Comparison of ENCODE assay signal across 14 cellular contexts in genomic region chr2:128607981-128608506, GRCh38.
DNase-seq lines count a peak whose midpoint lies in the region; ATAC-seq and TF ChIP-seq lines count a peak whose summit lies in the region.
"Had no signal": no experiment of that assay in that cellular context is flagged by ENCODE, and none has a peak within 500 bp of the region (broad histone marks: within the 10 kb centered on the region; RNA-seq: fewer than 3 reads in every experiment).

No MANE protein-coding gene starts in this region.

- no peak overlapping the region for H3K4me3 ChIP-seq in GM23338
- H3K4me3 ChIP-seq in RWPE2 (ENCODE audit: severe bottlenecking): no peak overlapping the region
- H3K4me3 ChIP-seq in heart right ventricle: peak overlapping the region in 1 of 10 donors; percentile 14
- H3K4me3 ChIP-seq: psoas muscle, SK-N-MC had no signal

- ATAC-seq in GM23338 (no peak; the same call in none of the 3 replicates), RWPE2 (ENCODE audit: low read depth) (peak; percentile 38; the same call in 1 of the 3 replicates), heart right ventricle (peak in 5 of 8 donors; percentile 16 to 45 (median 36)), GM19328 (IDR thresholded peaks at IDR 0.05; ENCODE audit: unreplicated experiment) (no peak), GM19351 (IDR thresholded peaks at IDR 0.05; ENCODE audit: unreplicated experiment) (no peak)
- ATAC-seq: psoas muscle had no signal

- no peaks in the 10 kb centered on the region for H3K27me3 ChIP-seq in GM23338 (ENCODE audit: insufficient read depth)
- no peaks in the 10 kb centered on the region for H3K27me3 ChIP-seq in RWPE2 (ENCODE audit: insufficient read depth, poor library complexity, severe bottlenecking)
- H3K27me3 ChIP-seq in heart right ventricle: peaks cover 0 to 7% (median 0%) of the 10 kb centered on the region in 7 donors

- intact Hi-C loops in heart right ventricle (cut with DNase I): no loop called here

- no peak overlapping the region for H3K27ac ChIP-seq in GM23338 (ENCODE audit: low read depth)
- no peak overlapping the region for H3K27ac ChIP-seq in RWPE2 (ENCODE audit: poor library complexity, severe bottlenecking)
- no peak overlapping the region for H3K27ac ChIP-seq in heart right ventricle
- H3K27ac ChIP-seq: psoas muscle, SK-N-MC had no signal

- no peak for TF ChIP-seq CTCF in GM23338 (conservative IDR thresholded peaks at IDR 0.05; ENCODE audit: low read depth in 2 of 2)
- TF ChIP-seq CTCF in RWPE2 (IDR thresholded peaks at IDR 0.05; ENCODE audit: poor library complexity, severe bottlenecking): no peak
- TF ChIP-seq CTCF in heart right ventricle (IDR thresholded peaks at IDR 0.05): no peak
- TF ChIP-seq CTCF in nephron progenitor cell (IDR thresholded peaks at IDR 0.05): no peak

- H3K36me3 ChIP-seq in GM23338 (ENCODE audit: insufficient read depth): no peaks in the 10 kb centered on the region
- H3K36me3 ChIP-seq in RWPE2 (ENCODE audit: low read depth): no peaks in the 10 kb centered on the region
- H3K36me3 ChIP-seq in heart right ventricle: no peaks in the 10 kb centered on the region

- H3K4me3 Mint-ChIP-seq in GM23338: no peak overlapping the region
- no peak overlapping the region for H3K4me3 Mint-ChIP-seq in nephron progenitor cell
- H3K4me3 Mint-ChIP-seq: CD8-positive, alpha-beta memory T cell had no signal

- H3K27me3 Mint-ChIP-seq in GM23338 (ENCODE audit: insufficient read depth, low read depth, poor library complexity) (peaks cover 10% of the 10 kb centered on the region), nephron progenitor cell (ENCODE audit: low read depth, poor library complexity) (peaks cover 4% of the 10 kb centered on the region)

- peaks cover 4% of the 10 kb centered on the region; the same call in 2 of the 3 replicates for H3K4me1 Mint-ChIP-seq in GM23338
- peaks cover 31% of the 10 kb centered on the region for H3K4me1 Mint-ChIP-seq in nephron progenitor cell

- H3K27ac Mint-ChIP-seq in GM23338 (no peak overlapping the region), nephron progenitor cell (no peak overlapping the region)
- H3K27ac Mint-ChIP-seq: CD8-positive, alpha-beta memory T cell had no signal

- peak overlapping the region; percentile 52; the same call in 1 of the 2 replicates for H2AFZ ChIP-seq in GM23338

- H3K36me3 Mint-ChIP-seq in GM23338 (ENCODE audit: low read depth): no peaks in the 10 kb centered on the region
- H3K36me3 Mint-ChIP-seq in nephron progenitor cell (ENCODE audit: low read depth): no peaks in the 10 kb centered on the region
- H3K36me3 Mint-ChIP-seq: CD8-positive, alpha-beta memory T cell had no signal

- H3K9me3 Mint-ChIP-seq in GM23338 (no peaks in the 10 kb centered on the region), nephron progenitor cell (no peaks in the 10 kb centered on the region)
- H3K9me3 Mint-ChIP-seq: CD8-positive, alpha-beta memory T cell had no signal

- H3K9me2 ChIP-seq in GM23338 (ENCODE audit: insufficient read depth): no peaks in the 10 kb centered on the region

- no peaks in the 10 kb centered on the region for H3K79me2 ChIP-seq in GM23338 (replicated peaks; ENCODE audit: insufficient read depth)

- no peak overlapping the region for H3K4me2 ChIP-seq in GM23338

- no peaks in the 10 kb centered on the region for H4K20me1 ChIP-seq in GM23338 (replicated peaks; ENCODE audit: insufficient read depth)

- H3K4me1 ChIP-seq in GM23338 (ENCODE audit: insufficient read depth) (peaks cover 8% of the 10 kb centered on the region), RWPE2 (ENCODE audit: insufficient read depth, poor library complexity, severe bottlenecking) (no peaks in the 10 kb centered on the region), heart right ventricle (peaks cover 0 to 8% (median 0%) of the 10 kb centered on the region in 9 donors)
- H3K4me1 ChIP-seq: psoas muscle had no signal

- H3F3A ChIP-seq in GM23338 (replicated peaks; ENCODE audit: low read depth): no peaks in the 10 kb centered on the region

- WGBS in heart right ventricle, 2 donors: 64 to 72% methylated on average over 22 of the region's 22 CpGs

- H3K9me3 ChIP-seq in RWPE2 (ENCODE audit: severe bottlenecking): no peaks in the 10 kb centered on the region
- H3K9me3 ChIP-seq in heart right ventricle: no peaks in the 10 kb centered on the region
- H3K9me3 ChIP-seq: psoas muscle had no signal

- DNase-seq in GM23338 (ENCODE audit: low spot score) (no peak), RWPE2 (ENCODE audit: low spot score) (peak; percentile 47), heart right ventricle (no peak), putamen (ENCODE audit: low spot score) (peak; percentile 56), nephron progenitor cell (no peak), cerebellar nuclear complex (lab: John Stamatoyannopoulos, UW) (no peak)
- DNase-seq: activated CD4-positive, CD25-positive, alpha-beta regulatory T cell; activated T-cell treated with anti-CD3 and anti-CD28 coated beads, Interleukin-2, amount 50 U/mL, for 48 hours; CD8-positive, alpha-beta memory T cell; NCI-H526; psoas muscle had no signal

TF ChIP-seq in GM23338, 12 proteins besides CTCF, POLR2A, EP300 and RAD21 (continues in another document):
- TF ChIP-seq ZNF462 (CRISPR knock-in tag; IDR thresholded peaks at IDR 0.05) (no peak), POLR2AphosphoS5 (IDR thresholded peaks at IDR 0.05; ENCODE audit: low read depth) (no peak), ZNF114 (CRISPR knock-in tag; IDR thresholded peaks at IDR 0.05) (no peak), EZH2phosphoT487 (IDR thresholded peaks at IDR 0.05; ENCODE audit: unreplicated experiment) (no peak), STAT1 (IDR thresholded peaks at IDR 0.05; ENCODE audit: unreplicated experiment) (no peak), NANOG (IDR thresholded peaks at IDR 0.05; ENCODE audit: borderline replicate concordance) (no peak)

Comparison
In these comparisons a context has a peak if more than half of its experiments do, and no peak if none do; other contexts are left out.
1. ATAC-seq: peak in RWPE2 (single experiment) and heart right ventricle (5 of 8); none in GM23338 (single experiment), GM19328 (single experiment) and GM19351 (single experiment).
2. DNase-seq: peak in RWPE2 (single experiment) and putamen (single experiment); none in GM23338 (single experiment), heart right ventricle (0 of 2), nephron progenitor cell (single experiment) and cerebellar nuclear complex (0 of 2).